In the genomic region with DNA sequence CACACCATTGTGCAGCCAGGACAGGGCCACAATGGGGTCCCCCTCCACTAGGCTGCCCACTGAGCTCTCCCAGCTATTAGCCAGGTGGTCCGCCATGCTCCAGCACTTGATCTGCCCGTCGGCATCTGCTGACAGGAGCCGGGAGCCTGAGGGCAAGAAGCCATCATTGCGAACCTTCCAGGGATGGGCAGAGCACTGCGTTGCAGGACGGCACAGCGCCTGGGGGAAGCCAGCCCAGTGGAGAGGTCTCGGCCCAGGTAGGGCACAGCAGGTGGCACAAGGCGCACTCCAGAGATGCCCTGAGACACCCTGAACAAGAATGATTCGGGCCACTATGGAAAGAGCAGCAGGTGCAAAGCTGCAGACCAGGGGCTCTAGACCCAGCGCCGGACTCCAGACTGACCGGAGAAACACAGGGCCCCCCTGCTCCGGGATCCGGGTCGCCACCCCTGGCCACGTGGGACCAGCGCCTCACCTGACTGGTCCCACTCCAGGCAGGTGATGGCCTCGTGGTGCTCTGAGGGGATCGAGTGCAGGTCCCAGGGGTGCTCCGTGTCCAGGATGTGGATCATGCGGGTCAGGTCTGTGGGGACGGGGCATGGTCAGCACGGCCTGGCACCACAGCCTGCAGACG, we compare ENCODE assay signal across 20 cellular contexts. TPM values are rescaled to one million over a fixed set of nuclear protein-coding genes. Genes with fewer than 3 reads are reported as not detected.
DNase-seq lines count a peak whose midpoint lies in the region; ATAC-seq and TF ChIP-seq lines count a peak whose summit lies in the region.
"Had no signal": no experiment of that assay in that cellular context is flagged by ENCODE, and none has a peak within 500 bp of the region (broad histone marks: within the 10 kb centered on the region; RNA-seq: fewer than 3 reads in every experiment).

No MANE protein-coding gene starts in this region.

- CTCF ChIA-PET in OCI-LY7 (lab: Charles Lee; ENCODE audit: unreplicated experiment) = no interaction called here

- H2AFZ ChIP-seq in OCI-LY7 (ENCODE audit: low read length) = no peak overlapping the region
- H2AFZ ChIP-seq: GM23248, PC-9 had no signal

- H4K20me1 ChIP-seq in OCI-LY7 (ENCODE audit: insufficient read depth, low read length) = no peaks in the 10 kb centered on the region

- no TSS peak for BruUV-seq in OCI-LY7 (replicated peaks; lab: Mats Ljungman, UMichigan)

- DNase-seq in T-helper 1 cell (no peak), natural killer cell (no peak), type B pancreatic cell (ENCODE audit: extremely low spot score, unreplicated experiment) (no peak), RPMI8226 (no peak), OCI-LY7 (ENCODE audit: low spot score) (no peak)
- no peak for DNase-seq in natural killer cell treated with Interleukin-12 subunit alpha and Interleukin-12 subunit beta and Interleukin-15 and Interleukin-18, amount 100 ng/mL, for 72 hours (ENCODE audit: low spot score)
- DNase-seq: Calu3, GF-D8, GM23248, NCI-H1048, NCI-H1436 treated with DMSO at 0.1 percent for 48 hours, NCI-H2029, NCI-H345, NCI-H524 treated with DMSO at 0.1 percent for 48 hours, PC-9 had no signal

- H3K4me3 Mint-ChIP-seq in T-helper 1 cell treated with Interleukin-12 subunit alpha and Interleukin-12 subunit beta and Interleukin-4 antibody, amounts not matched to agents 30 μg/mL and 1 μg/mL, for 36 hours = no peak overlapping the region
- peak overlapping the region; percentile 35 for H3K4me3 Mint-ChIP-seq in natural killer cell
- no peak overlapping the region for H3K4me3 Mint-ChIP-seq in natural killer cell treated with Interleukin-12 subunit alpha and Interleukin-12 subunit beta and Interleukin-15 and Interleukin-18, amount 100 ng/mL, for 72 hours
- peak overlapping the region; percentile 52 to 72 (median 70) for H3K4me3 Mint-ChIP-seq in nephron
- H3K4me3 Mint-ChIP-seq in type B pancreatic cell = peak overlapping the region; percentile 45

- H3K27ac ChIP-seq in OCI-LY7 (ENCODE audit: low read depth, low read length, poor library complexity, severe bottlenecking) = no peak overlapping the region
- H3K27ac ChIP-seq: 22Rv1, GM23248, PC-9 had no signal

- POLR2A ChIA-PET in OCI-LY7 (lab: Charles Lee) = no interaction called here

- no peak overlapping the region for H3K4me2 ChIP-seq in OCI-LY7 (ENCODE audit: low read length)
- H3K4me2 ChIP-seq: PC-9 had no signal

- H3K4me3 ChIP-seq in OCI-LY7 (ENCODE audit: low read depth, low read length, poor library complexity, severe bottlenecking) = no peak overlapping the region
- H3K4me3 ChIP-seq: GM23248, HAP-1, PC-9 had no signal

- H3K27me3 Mint-ChIP-seq in T-helper 1 cell treated with Interleukin-12 subunit alpha and Interleukin-12 subunit beta and Interleukin-4 antibody, amounts not matched to agents 30 μg/mL and 1 μg/mL, for 36 hours (ENCODE audit: low read depth) = no peaks in the 10 kb centered on the region
- H3K27me3 Mint-ChIP-seq in natural killer cell (ENCODE audit: low read depth in 2 of 2) (no peaks in the 10 kb centered on the region), nephron (ENCODE audit: low read depth) (no peaks in the 10 kb centered on the region), type B pancreatic cell (peaks cover 5% of the 10 kb centered on the region)
- H3K27me3 Mint-ChIP-seq in natural killer cell treated with Interleukin-12 subunit alpha and Interleukin-12 subunit beta and Interleukin-15 and Interleukin-18, amount 100 ng/mL, for 72 hours = no peaks in the 10 kb centered on the region

- H3K9me3 ChIP-seq in OCI-LY7 (ENCODE audit: low read length) = no peaks in the 10 kb centered on the region
- H3K9me3 ChIP-seq: HAP-1 had no signal

- H3K4me1 ChIP-seq in OCI-LY7 (ENCODE audit: insufficient read depth, low read length, poor library complexity, severe bottlenecking) = peaks cover 5% of the 10 kb centered on the region

- H3K79me2 ChIP-seq in OCI-LY7 (ENCODE audit: insufficient read depth, low read depth, low read length) = 0 out of 2 replicates have a peak, but pooled peaks cover 5% of the 10 kb centered on the region

- ATAC-seq in natural killer cell = no peak
- ATAC-seq in natural killer cell treated with Interleukin-12 subunit alpha and Interleukin-12 subunit beta and Interleukin-15 and Interleukin-18, amount 100 ng/mL, for 72 hours = no peak

- H3K36me3 Mint-ChIP-seq in T-helper 1 cell treated with Interleukin-12 subunit alpha and Interleukin-12 subunit beta and Interleukin-4 antibody, amounts not matched to agents 30 μg/mL and 1 μg/mL, for 36 hours (ENCODE audit: low read depth) = peaks cover 13% of the 10 kb centered on the region
- H3K36me3 Mint-ChIP-seq in natural killer cell (no peaks in the 10 kb centered on the region), nephron (ENCODE audit: low read depth) (peaks cover 22% of the 10 kb centered on the region), type B pancreatic cell (peaks cover 4% of the 10 kb centered on the region)
- no peaks in the 10 kb centered on the region for H3K36me3 Mint-ChIP-seq in natural killer cell treated with Interleukin-12 subunit alpha and Interleukin-12 subunit beta and Interleukin-15 and Interleukin-18, amount 100 ng/mL, for 72 hours

- no peaks in the 10 kb centered on the region for H3K9me3 Mint-ChIP-seq in T-helper 1 cell treated with Interleukin-12 subunit alpha and Interleukin-12 subunit beta and Interleukin-4 antibody, amounts not matched to agents 30 μg/mL and 1 μg/mL, for 36 hours
- no peaks in the 10 kb centered on the region for H3K9me3 Mint-ChIP-seq in natural killer cell
- no peaks in the 10 kb centered on the region for H3K9me3 Mint-ChIP-seq in natural killer cell treated with Interleukin-12 subunit alpha and Interleukin-12 subunit beta and Interleukin-15 and Interleukin-18, amount 100 ng/mL, for 72 hours
- no peaks in the 10 kb centered on the region for H3K9me3 Mint-ChIP-seq in nephron
- no peaks in the 10 kb centered on the region for H3K9me3 Mint-ChIP-seq in type B pancreatic cell

- peaks cover 21% of the 10 kb centered on the region; the same call in 1 of the 2 replicates for H3K36me3 ChIP-seq in OCI-LY7 (ENCODE audit: insufficient read depth, low read length)

- intact Hi-C loops in natural killer cell (cut with micrococcal nuclease) = no loop called here
- intact Hi-C loops in OCI-LY7 (cut with micrococcal nuclease; ENCODE audit: unreplicated experiment) = no loop called here

- no peaks in the 10 kb centered on the region for H3K9me2 ChIP-seq in OCI-LY7 (ENCODE audit: insufficient read depth, low read length)

- TF ChIP-seq CTCF in natural killer cell (IDR thresholded peaks at IDR 0.05) (no peak), nephron (IDR thresholded peaks at IDR 0.05; ENCODE audit: unreplicated experiment in 3 of 3) (no peak), type B pancreatic cell (conservative IDR thresholded peaks at IDR 0.05) (no peak), OCI-LY7 (conservative IDR thresholded peaks at IDR 0.05; ENCODE audit: low read length) (no peak)

- H3K4me1 Mint-ChIP-seq in T-helper 1 cell treated with Interleukin-12 subunit alpha and Interleukin-12 subunit beta and Interleukin-4 antibody, amounts not matched to agents 30 μg/mL and 1 μg/mL, for 36 hours (ENCODE audit: low read depth) = peaks cover 11% of the 10 kb centered on the region
- H3K4me1 Mint-ChIP-seq in natural killer cell (peaks cover 9 to 25% of the 10 kb centered on the region in 2 donors), nephron (peaks cover 5% of the 10 kb centered on the region), type B pancreatic cell (ENCODE audit: unreplicated experiment) (peaks cover 6% of the 10 kb centered on the region)
- peaks cover 12 to 14% of the 10 kb centered on the region in 2 donors for H3K4me1 Mint-ChIP-seq in natural killer cell treated with Interleukin-12 subunit alpha and Interleukin-12 subunit beta and Interleukin-15 and Interleukin-18, amount 100 ng/mL, for 72 hours (ENCODE audit: low read depth in 2 of 2)

- H3K27ac Mint-ChIP-seq in T-helper 1 cell treated with Interleukin-12 subunit alpha and Interleukin-12 subunit beta and Interleukin-4 antibody, amounts not matched to agents 30 μg/mL and 1 μg/mL, for 36 hours = peak overlapping the region; percentile 31
- no peak overlapping the region for H3K27ac Mint-ChIP-seq in natural killer cell
- H3K27ac Mint-ChIP-seq in natural killer cell treated with Interleukin-12 subunit alpha and Interleukin-12 subunit beta and Interleukin-15 and Interleukin-18, amount 100 ng/mL, for 72 hours = no peak overlapping the region
- peak overlapping the region in 1 of 3 experiments; percentile 13 for H3K27ac Mint-ChIP-seq in nephron
- H3K27ac Mint-ChIP-seq in type B pancreatic cell = no peak overlapping the region

RNA-seq across cellular contexts. Expression of a gene that starts 3.2 kb away (rescaled TPM):
- total RNA-seq in natural killer cell = 10 to 100 TPM; 44.2 to 50.1 (median 44.7) TPM
- 10 to 100 TPM; 46.4 to 79.6 TPM for total RNA-seq in natural killer cell treated with Interleukin-12 subunit alpha and Interleukin-12 subunit beta and Interleukin-15 and Interleukin-18, amount 100 ng/mL, for 72 hours
- 59.6 and 74.2 TPM in 2 replicates for total RNA-seq in type B pancreatic cell (ENCODE audit: low replicate concordance)
- 12.9 and 19.1 TPM in 2 replicates for total RNA-seq in OCI-LY7 (2014; rRNA removed; shearing (Covaris generic))
- total RNA-seq in OCI-LY7 (2022) = 54.3 and 61.4 TPM in 2 replicates

RNA-seq across cellular contexts. Expression of a gene that starts 3.5 kb away (rescaled TPM):
- total RNA-seq in natural killer cell = not detected
- total RNA-seq in natural killer cell treated with Interleukin-12 subunit alpha and Interleukin-12 subunit beta and Interleukin-15 and Interleukin-18, amount 100 ng/mL, for 72 hours = not detected
- not detected in 2 replicates for total RNA-seq in type B pancreatic cell (ENCODE audit: low replicate concordance)
- not detected in 2 replicates for total RNA-seq in OCI-LY7 (2014; rRNA removed; shearing (Covaris generic))
- total RNA-seq in OCI-LY7 (2022) = not detected in 2 replicates
- total RNA-seq: Calu3, GM23248, MCF 10A, PC-9 had no signal

RNA-seq across cellular contexts. Expression of a gene that starts 23.2 kb away (rescaled TPM):
- total RNA-seq in natural killer cell (100 to 1,000 TPM in 1 of 3 donors, 10 to 100 TPM in 2; 88.7 to 106 (median 97.8) TPM), type B pancreatic cell (ENCODE audit: low replicate concordance) (48.8 and 56.7 TPM in 2 replicates), OCI-LY7 (2022) (64.9 and 75.2 TPM in 2 replicates)
- total RNA-seq in natural killer cell treated with Interleukin-12 subunit alpha and Interleukin-12 subunit beta and Interleukin-15 and Interleukin-18, amount 100 ng/mL, for 72 hours = 10 to 100 TPM; 48.4 to 68.3 TPM
- total RNA-seq in OCI-LY7 (2014; rRNA removed; shearing (Covaris generic)) = 39.5 and 43.5 TPM in 2 replicates

RNA-seq across cellular contexts. Expression of a gene that starts 27.4 kb away (rescaled TPM):
- total RNA-seq in natural killer cell (under 1 TPM in 1 of 3 donors, not detected in 2; 0.31 TPM), type B pancreatic cell (ENCODE audit: low replicate concordance) (1.2 and 2.2 TPM in 2 replicates), OCI-LY7 (2022) (not detected in 2 replicates)
- total RNA-seq in natural killer cell treated with Interleukin-12 subunit alpha and Interleukin-12 subunit beta and Interleukin-15 and Interleukin-18, amount 100 ng/mL, for 72 hours = 1 to 10 TPM in 1 of 2 donors, not detected in 1; 1.1 TPM
- not detected in 2 replicates for total RNA-seq in OCI-LY7 (2014; rRNA removed; shearing (Covaris generic))
- total RNA-seq: Calu3, GM23248, MCF 10A, PC-9 had no signal

RNA-seq across cellular contexts. Expression of a gene that starts 30.3 kb away (rescaled TPM):
- 10 to 100 TPM in 2 of 3 donors, 1 to 10 TPM in 1; 2.9 to 47.5 (median 10.4) TPM for total RNA-seq in natural killer cell
- total RNA-seq in natural killer cell treated with Interleukin-12 subunit alpha and Interleukin-12 subunit beta and Interleukin-15 and Interleukin-18, amount 100 ng/mL, for 72 hours = under 1 TPM in 1 of 2 donors, not detected in 1; 0.53 TPM
- total RNA-seq in type B pancreatic cell (ENCODE audit: low replicate concordance) = 5.5 and 11.3 TPM in 2 replicates
- 0.35 TPM in 1 of 2 replicates, not detected in the other for total RNA-seq in OCI-LY7 (2014; rRNA removed; shearing (Covaris generic))
- total RNA-seq in OCI-LY7 (2022) = not detected in 2 replicates

Comparison
In these comparisons a context has a peak if more than half of its experiments do, and no peak if none do; other contexts are left out.
1. H3K4me3 Mint-ChIP-seq: peak in natural killer cell (single experiment), nephron (3 of 3) and type B pancreatic cell (single experiment); none in T-helper 1 cell treated with Interleukin-12 subunit alpha and Interleukin-12 subunit beta and Interleukin-4 antibody, amounts not matched to agents 30 μg/mL and 1 μg/mL, for 36 hours (single experiment) and natural killer cell treated with Interleukin-12 subunit alpha and Interleukin-12 subunit beta and Interleukin-15 and Interleukin-18, amount 100 ng/mL, for 72 hours (single experiment).